19 cellular contexts compared by ENCODE assay signal in the genomic region with DNA sequence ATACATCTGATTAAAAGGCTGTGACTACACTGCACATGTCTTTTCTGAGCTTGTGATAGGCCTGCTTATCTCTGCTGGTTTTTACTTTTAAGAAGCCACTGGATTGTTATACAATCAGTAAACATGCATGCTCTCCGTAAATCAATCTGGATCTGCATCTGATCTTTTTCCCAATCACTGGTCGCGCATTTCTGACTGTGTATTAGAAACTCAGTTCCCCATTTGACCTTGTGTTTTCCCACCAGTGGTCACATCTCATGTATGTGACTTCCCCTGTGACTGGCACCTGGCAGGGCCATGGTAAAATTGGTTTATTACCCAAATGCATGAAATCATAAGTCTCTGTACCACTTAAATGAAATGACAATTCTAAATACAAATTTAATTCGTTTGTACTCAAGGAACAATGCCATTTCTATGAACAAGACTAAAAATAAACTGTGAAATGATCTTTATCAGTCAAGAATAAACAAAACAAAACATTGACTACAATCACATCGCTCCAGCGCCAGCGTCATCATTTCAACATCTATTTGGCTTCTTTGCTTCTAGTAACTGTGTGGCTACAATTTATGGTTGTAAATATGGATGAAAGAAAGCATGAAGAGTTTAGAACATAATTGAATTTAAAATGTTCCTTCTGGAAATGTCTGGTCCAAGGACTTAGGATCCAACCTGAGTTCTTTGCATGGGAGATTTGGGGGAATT.
DNase-seq lines count a peak whose midpoint lies in the region; ATAC-seq, FAIRE-seq and TF ChIP-seq lines count a peak whose summit lies in the region.
"Had no signal": no experiment of that assay in that cellular context is flagged by ENCODE, and none has a peak within 500 bp of the region (broad histone marks: within the 10 kb centered on the region; RNA-seq: fewer than 3 reads in every experiment).

No MANE protein-coding gene starts in this region.

- H3K9me3 ChIP-seq in SK-N-SH = no peaks in the 10 kb centered on the region
- H3K9me3 ChIP-seq in astrocyte (ENCODE audit: insufficient read depth, low read depth, low read length) = no peaks in the 10 kb centered on the region
- no peaks in the 10 kb centered on the region for H3K9me3 ChIP-seq in aorta (ENCODE audit: control insufficient read depth, low read length)
- H3K9me3 ChIP-seq in Karpas-422 (ENCODE audit: low read length) = no peaks in the 10 kb centered on the region
- H3K9me3 ChIP-seq: breast epithelium, ovary, tibial nerve had no signal

- FAIRE-seq in astrocyte (lab: Jason Lieb, UNC) = no peak
- FAIRE-seq: small intestine had no signal

- no peaks in the 10 kb centered on the region for H3K27me3 ChIP-seq in SK-N-SH (ENCODE audit: insufficient read depth)
- no peaks in the 10 kb centered on the region for H3K27me3 ChIP-seq in astrocyte (ENCODE audit: insufficient read depth, low read length)
- no peaks in the 10 kb centered on the region for H3K27me3 ChIP-seq in aorta (ENCODE audit: control insufficient read depth in 1 of 2, insufficient read depth in 2 of 2, low read length in 1 of 2)
- no peaks in the 10 kb centered on the region for H3K27me3 ChIP-seq in Karpas-422 (ENCODE audit: low read length)
- H3K27me3 ChIP-seq: breast epithelium, ovary, tibial nerve had no signal

- peak overlapping the region; percentile 64; the same call in 1 of the 2 replicates for H3K4me2 ChIP-seq in SK-N-SH
- H3K4me2 ChIP-seq in astrocyte (ENCODE audit: low read length) = no peak overlapping the region
- no peak overlapping the region for H3K4me2 ChIP-seq in Karpas-422 (ENCODE audit: low read depth, low read length, poor library complexity, severe bottlenecking)

- intact Hi-C loops in aorta (cut with DNase I) = loop anchor here (2.0 to 10.0 kb wide), 4 partner anchors 215 to 605 kb away; a partner anchor contains a TSS

- POLR2A ChIA-PET in SK-N-SH (lab: Yijun Ruan, JAX) = no interaction called here

- H3K4me1 ChIP-seq in SK-N-SH (ENCODE audit: control insufficient read depth in 1 of 2, insufficient read depth in 2 of 2, low read depth in 1 of 2, low read length in 1 of 2) (peaks cover 6 to 45% of the 10 kb centered on the region in 2 experiments; a peak in 2 of 4 replicates), astrocyte (ENCODE audit: insufficient read depth, low read length) (peaks cover 48% of the 10 kb centered on the region), aorta (ENCODE audit: control insufficient read depth in 1 of 2, insufficient read depth in 2 of 2, low read length in 2 of 2) (peaks cover 0 to 6% of the 10 kb centered on the region in 2 donors), Karpas-422 (ENCODE audit: low read length) (peaks cover 20% of the 10 kb centered on the region)
- H3K4me1 ChIP-seq: breast epithelium had no signal

- no peak overlapping the region for H3K27ac Mint-ChIP-seq in astrocyte (ENCODE audit: unreplicated experiment)
- peak overlapping the region in 4 of 6 donors; percentile 6 to 82 (median 59) for H3K27ac Mint-ChIP-seq in naive B cell
- H3K27ac Mint-ChIP-seq: activated naive CD4-positive, alpha-beta T cell treated with anti-CD3 and anti-CD28 coated beads, Interleukin-2, amount 10 ng/mL, durations not matched to agents 7 days and 5 days had no signal

- peaks cover 33% of the 10 kb centered on the region for H3F3A ChIP-seq in SK-N-SH (replicated peaks; ENCODE audit: insufficient read depth)

- no peaks in the 10 kb centered on the region for H3K9me2 ChIP-seq in SK-N-SH
- no peaks in the 10 kb centered on the region for H3K9me2 ChIP-seq in Karpas-422 (replicated peaks; ENCODE audit: insufficient read depth, low read length)

- H4K20me1 ChIP-seq in SK-N-SH (ENCODE audit: insufficient read depth) (no peaks in the 10 kb centered on the region), astrocyte (ENCODE audit: insufficient read depth, low read length) (no peaks in the 10 kb centered on the region), Karpas-422 (ENCODE audit: insufficient read depth, low read depth, low read length) (no peaks in the 10 kb centered on the region)

- 95% methylated on average over 7 of the region's 7 CpGs for WGBS in SK-N-SH (ENCODE audit: low lambda C conversion rate)
- 46 to 47% methylated on average over 7 of the region's 7 CpGs for WGBS in aorta, 2 donors

- H3K4me3 ChIP-seq in SK-N-SH (ENCODE audit: low read depth in 2 of 2, low read length in 1 of 2) = no peak overlapping the region
- no peak overlapping the region for H3K4me3 ChIP-seq in astrocyte (ENCODE audit: insufficient read depth, low read depth, low read length)
- no peak overlapping the region for H3K4me3 ChIP-seq in aorta (ENCODE audit: low read length in 2 of 2)
- H3K4me3 ChIP-seq in Karpas-422 (ENCODE audit: low read length) = no peak overlapping the region
- H3K4me3 ChIP-seq: breast epithelium, ovary, tibial nerve had no signal

- H3K36me3 Mint-ChIP-seq in astrocyte (ENCODE audit: low read depth, unreplicated experiment) (no peaks in the 10 kb centered on the region), naive B cell (no peaks in the 10 kb centered on the region)
- H3K36me3 Mint-ChIP-seq: activated naive CD4-positive, alpha-beta T cell treated with anti-CD3 and anti-CD28 coated beads, Interleukin-2, amount 10 ng/mL, durations not matched to agents 7 days and 5 days; CD4-positive, CD25-positive, alpha-beta regulatory T cell had no signal

- no peak for TF ChIP-seq RAD21 in SK-N-SH (IDR thresholded peaks at IDR 0.05; ENCODE audit: low read length)

- H3K27me3 Mint-ChIP-seq in astrocyte (ENCODE audit: low read depth, unreplicated experiment) = no peaks in the 10 kb centered on the region
- H3K27me3 Mint-ChIP-seq in naive B cell = no peaks in the 10 kb centered on the region
- H3K27me3 Mint-ChIP-seq: CD4-positive, CD25-positive, alpha-beta regulatory T cell had no signal

- DNase-seq in SK-N-SH (no peak), astrocyte (ENCODE audit: low read depth) (peak; percentile 23), naive B cell (peak; percentile 25), aorta (no peak), Karpas-422 (no peak)
- DNase-seq: activated naive CD4-positive, alpha-beta T cell treated with anti-CD3 and anti-CD28 coated beads, Interleukin-2, amount 10 ng/mL, durations not matched to agents 7 days and 5 days; CD4-positive, CD25-positive, alpha-beta regulatory T cell; DMS79; NCI-H1417 treated with DMSO at 0.1 percent for 48 hours; NCI-H2227 treated with DMSO at 0.1 percent for 48 hours; small intestine had no signal

- H3K9ac ChIP-seq in SK-N-SH (no peak overlapping the region), astrocyte (ENCODE audit: low read length) (no peak overlapping the region), Karpas-422 (ENCODE audit: low read length) (no peak overlapping the region)

- CTCF ChIA-PET in SK-N-SH (lab: Yijun Ruan, JAX) = interaction anchor here (0.6 kb wide), 1 partner anchor 25 kb away, joined by 3 read pairs; no protein-coding TSS in a partner anchor

- H3K9me3 Mint-ChIP-seq in astrocyte (ENCODE audit: unreplicated experiment) = no peaks in the 10 kb centered on the region
- peaks cover 0 to 2% (median 0%) of the 10 kb centered on the region in 7 donors for H3K9me3 Mint-ChIP-seq in naive B cell
- H3K9me3 Mint-ChIP-seq: CD4-positive, CD25-positive, alpha-beta regulatory T cell had no signal

- H3K4me1 Mint-ChIP-seq in astrocyte (ENCODE audit: low read depth, unreplicated experiment) = peaks cover 49% of the 10 kb centered on the region
- H3K4me1 Mint-ChIP-seq in naive B cell = peaks cover 24 to 35% (median 32%) of the 10 kb centered on the region in 3 donors
- H3K4me1 Mint-ChIP-seq: activated naive CD4-positive, alpha-beta T cell treated with anti-CD3 and anti-CD28 coated beads, Interleukin-2, amount 10 ng/mL, durations not matched to agents 7 days and 5 days; CD4-positive, CD25-positive, alpha-beta regulatory T cell had no signal

- no peak for TF ChIP-seq EP300 in SK-N-SH (IDR thresholded peaks at IDR 0.05; ENCODE audit: borderline replicate concordance in 1 of 2, low read depth in 1 of 2, low read length in 1 of 2)

- ATAC-seq in SK-N-SH treated with all-trans-retinoic acid at 6 μM for 48 hours (no peak), naive B cell (ENCODE audit: low read depth in 2 of 2) (peak; percentile 88 to 95), aorta (ENCODE audit: low FRiP score) (peak; percentile 55), GM18502 (IDR thresholded peaks at IDR 0.05; ENCODE audit: poor library complexity, unreplicated experiment) (no peak), HG03280 (IDR thresholded peaks at IDR 0.05; ENCODE audit: unreplicated experiment) (no peak)
- ATAC-seq: esophagus mucosa had no signal

- no peak for TF ChIP-seq CTCF in SK-N-SH (IDR thresholded peaks at IDR 0.05)
- no peak for TF ChIP-seq CTCF in astrocyte (IDR thresholded peaks at IDR 0.05; ENCODE audit: insufficient read depth, low read depth, low read length)

- H2AFZ ChIP-seq in SK-N-SH (ENCODE audit: low read depth) = no peak overlapping the region
- no peak overlapping the region for H2AFZ ChIP-seq in astrocyte (ENCODE audit: low read depth, low read length)
- no peak overlapping the region for H2AFZ ChIP-seq in Karpas-422 (ENCODE audit: low read length)

- no peaks in the 10 kb centered on the region for H3K79me2 ChIP-seq in SK-N-SH (ENCODE audit: insufficient read depth)
- H3K79me2 ChIP-seq in astrocyte (ENCODE audit: insufficient read depth, low read length) = no peaks in the 10 kb centered on the region
- H3K79me2 ChIP-seq in Karpas-422 (ENCODE audit: low read length) = no peaks in the 10 kb centered on the region

- H3K27ac ChIP-seq in SK-N-SH (ENCODE audit: low read depth in 2 of 2, low read length in 1 of 2) (peak overlapping the region in 1 of 2 experiments; percentile 91; a peak in 3 of 4 replicates), astrocyte (ENCODE audit: low read depth, low read length) (no peak overlapping the region), aorta (ENCODE audit: low read depth in 1 of 2, low read length in 2 of 2) (no peak overlapping the region), Karpas-422 (ENCODE audit: low read length) (no peak overlapping the region)
- H3K27ac ChIP-seq: 22Rv1 had no signal

- H3K36me3 ChIP-seq in SK-N-SH (replicated peaks in 1 of 2; ENCODE audit: control insufficient read depth in 1 of 2, insufficient read depth in 2 of 2, low read length in 1 of 2) (no peaks in the 10 kb centered on the region), astrocyte (ENCODE audit: insufficient read depth, low read length) (no peaks in the 10 kb centered on the region), aorta (ENCODE audit: control insufficient read depth in 1 of 2, insufficient read depth in 2 of 2, low read length in 1 of 2) (no peaks in the 10 kb centered on the region), Karpas-422 (ENCODE audit: insufficient read depth, low read length) (no peaks in the 10 kb centered on the region)
- H3K36me3 ChIP-seq: breast epithelium, ovary, tibial nerve had no signal

- H3K4me3 Mint-ChIP-seq in astrocyte (ENCODE audit: unreplicated experiment) (no peak overlapping the region), naive B cell (peak overlapping the region in 6 of 8 donors; percentile 3 to 74 (median 32))
- H3K4me3 Mint-ChIP-seq: activated naive CD4-positive, alpha-beta T cell treated with anti-CD3 and anti-CD28 coated beads, Interleukin-2, amount 10 ng/mL, durations not matched to agents 7 days and 5 days; CD4-positive, CD25-positive, alpha-beta regulatory T cell had no signal

TF ChIP-seq in SK-N-SH, 30 proteins besides CTCF, POLR2A, EP300 and RAD21 (continues in another document):
- no peak for TF ChIP-seq POLR2AphosphoS5 (IDR thresholded peaks at IDR 0.05; ENCODE audit: low read depth, low read length)

TF ChIP-seq in SK-N-SH treated with all-trans-retinoic acid at 6 μM for 48 hours, 23 proteins besides CTCF, POLR2A, EP300 and RAD21 (continues in another document):
- TF ChIP-seq ESRRG (CRISPR knock-in tag; IDR thresholded peaks at IDR 0.05) (no peak), GLIS3 (CRISPR knock-in tag; IDR thresholded peaks at IDR 0.05) (no peak)

Comparison
In these comparisons a context has a peak if more than half of its experiments do, and no peak if none do; other contexts are left out.
1. DNase-seq: peak in astrocyte (single experiment) and naive B cell (single experiment); none in SK-N-SH (single experiment), aorta (0 of 2) and Karpas-422 (single experiment).
2. ATAC-seq: peak in naive B cell (2 of 2) and aorta (single experiment); none in SK-N-SH treated with all-trans-retinoic acid at 6 μM for 48 hours (single experiment), GM18502 (single experiment) and HG03280 (single experiment).